In the genomic region with DNA sequence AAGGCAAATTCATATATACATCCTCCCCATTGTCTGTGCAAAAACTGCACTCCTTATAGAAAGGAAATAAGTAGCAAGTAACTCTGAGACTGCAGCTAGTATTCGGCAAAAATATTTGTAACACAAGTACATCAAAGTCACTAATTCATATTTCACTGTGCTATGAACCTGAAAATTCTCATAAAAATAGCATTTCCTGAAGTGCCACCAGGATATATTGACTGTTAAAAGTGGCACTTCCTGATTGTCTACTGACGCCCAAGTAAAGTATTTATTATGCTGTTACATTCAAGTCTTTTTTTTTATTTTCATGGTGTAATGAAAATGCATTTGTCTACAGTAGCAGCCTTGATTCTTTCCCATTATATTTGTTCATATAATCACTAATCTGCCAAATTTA, we compare ENCODE assay signal across 22 cellular contexts.
"Had no signal": no experiment of that assay in that cellular context is flagged by ENCODE, and none has a peak within 500 bp of the region (broad histone marks: within the 10 kb centered on the region; RNA-seq: fewer than 3 reads in every experiment).

No MANE protein-coding gene starts in this region.

- H3K36me3 ChIP-seq: SJSA1 had no signal

- ATAC-seq: activated T-helper 17 cell treated with anti-CD3 and anti-CD28 coated beads, Interleukin-2, amount 50 U/mL, for 72 hours; T-helper 17 cell had no signal

- H3K27ac ChIP-seq: SJSA1 had no signal

- H3K9me3 ChIP-seq: SJSA1 had no signal

- DNase-seq: activated CD4-positive, alpha-beta memory T cell treated with anti-CD3 and anti-CD28 coated beads, Interleukin-2, amount 10 ng/mL, durations not matched to agents 7 days and 5 days; activated CD4-positive, alpha-beta T cell treated with anti-CD3 and anti-CD28 coated beads for 1 hour; activated CD4-positive, alpha-beta T cell treated with anti-CD3 and anti-CD28 coated beads, Interleukin-2, amount 10 ng/mL, durations not matched to agents 24 days and 14 days; activated gamma-delta T cell; activated naive CD4-positive, alpha-beta T cell treated with anti-CD3 and anti-CD28 coated beads for 36 hours; activated T-cell treated with anti-CD3 and anti-CD28 coated beads for 4 hours; activated T-cell treated with anti-CD3 and anti-CD28 coated beads, Interleukin-2, amount 50 U/mL, for 48 hours; amygdala; MV-4-11; NCI-H1092 treated with DMSO at 0.1 percent for 48 hours; NCI-H1417 treated with DMSO at 0.1 percent for 48 hours; NCI-H1694; NCI-H2029 treated with DMSO at 0.1 percent for 48 hours; NCI-H345; NCI-H510A; NCI-H526 treated with DMSO at 0.1 percent for 48 hours; NCI-H82; SHP77; T-helper 17 cell; T-helper 9 cell had no signal

- H3K4me3 ChIP-seq: SJSA1 had no signal

- H3K4me1 ChIP-seq: SJSA1 had no signal

- H3K27me3 ChIP-seq: SJSA1 had no signal
